In genomic region chr2:107235491-107236254, GRCh38 we compare ENCODE assay signal across 1 cellular context.
TF ChIP-seq lines count a peak whose summit lies in the region.

No MANE protein-coding gene starts in this region.

TF ChIP-seq in WTC11, 78 proteins besides CTCF, POLR2A, EP300 and RAD21 (continued from another document):
- TF ChIP-seq USF1 (CRISPR knock-in tag; IDR thresholded peaks at IDR 0.05) = no peak
- no peak for TF ChIP-seq ERG (CRISPR knock-in tag; IDR thresholded peaks at IDR 0.05)
- no peak for TF ChIP-seq NR1H2 (CRISPR knock-in tag; IDR thresholded peaks at IDR 0.05)
- no peak for TF ChIP-seq JAZF1 (CRISPR knock-in tag; IDR thresholded peaks at IDR 0.05)
- TF ChIP-seq PREB (CRISPR knock-in tag; IDR thresholded peaks at IDR 0.05; ENCODE audit: borderline replicate concordance) = no peak
- TF ChIP-seq JUN (CRISPR knock-in tag; IDR thresholded peaks at IDR 0.05) = no peak
- no peak for TF ChIP-seq ETV6 (CRISPR knock-in tag; IDR thresholded peaks at IDR 0.05)
- no peak for TF ChIP-seq ZNF425 (CRISPR knock-in tag; conservative IDR thresholded peaks at IDR 0.05)
- TF ChIP-seq GTF2I (CRISPR knock-in tag; conservative IDR thresholded peaks at IDR 0.05) = no peak
